In the genomic region with DNA sequence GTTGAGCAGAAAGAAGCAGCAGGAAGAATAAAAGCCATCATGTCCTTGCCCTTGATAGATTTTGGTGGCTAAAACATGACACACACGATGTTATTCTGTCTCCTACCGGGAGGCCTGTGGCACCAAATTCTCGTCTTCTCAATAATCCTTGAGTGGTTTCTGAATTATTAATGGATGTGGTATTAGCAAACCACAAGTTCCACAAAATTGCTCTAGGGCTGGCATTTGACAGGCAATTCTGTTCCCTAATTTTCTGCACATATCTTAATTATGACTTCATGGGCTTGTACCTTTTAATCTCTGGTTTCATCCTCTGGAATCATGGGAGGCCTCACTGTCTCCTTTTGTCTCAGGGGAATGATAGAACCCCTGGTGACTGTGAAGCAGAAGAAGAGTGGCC, we compare ENCODE assay signal across 1 cellular context.
TF ChIP-seq lines count a peak whose summit lies in the region.

No MANE protein-coding gene starts in this region.

TF ChIP-seq in GM23338, 12 proteins besides CTCF, POLR2A, EP300 and RAD21 (continued from another document):
- no peak for TF ChIP-seq CREB1 (CRISPR knock-in tag; IDR thresholded peaks at IDR 0.05; ENCODE audit: low read depth)
- TF ChIP-seq STAT1 (IDR thresholded peaks at IDR 0.05; ENCODE audit: unreplicated experiment) = no peak
